In genomic region chr3:10918011-10918410, GRCh38 we compare ENCODE assay signal across 17 cellular contexts.
DNase-seq lines count a peak whose midpoint lies in the region; ATAC-seq and TF ChIP-seq lines count a peak whose summit lies in the region.
"Had no signal": no experiment of that assay in that cellular context is flagged by ENCODE, and none has a peak within 500 bp of the region (broad histone marks: within the 10 kb centered on the region; RNA-seq: fewer than 3 reads in every experiment).

No MANE protein-coding gene starts in this region.

- H4K8ac ChIP-seq in neuronal stem cell (ENCODE audit: low read depth, low read length), result no peak overlapping the region

- no peak overlapping the region for H3K18ac ChIP-seq in neuronal stem cell (ENCODE audit: low read length)

- H3K4me1 ChIP-seq in neuronal stem cell (ENCODE audit: control insufficient read depth in 2 of 2, insufficient read depth in 1 of 2, low read depth in 1 of 2, low read length in 2 of 2), result peaks cover 0 to 2% of the 10 kb centered on the region in 2 donors
- H3K4me1 ChIP-seq: Caco-2 had no signal

- H2BK12ac ChIP-seq in neuronal stem cell (ENCODE audit: low read length), result no peak overlapping the region

- TF ChIP-seq CTCF in coronary artery (IDR thresholded peaks at IDR 0.05), result no peak

- no peaks in the 10 kb centered on the region for H3K9me3 ChIP-seq in neuronal stem cell (replicated peaks in 1 of 2; ENCODE audit: control insufficient read depth in 2 of 2, insufficient read depth in 1 of 2, low read depth in 1 of 2, low read length in 2 of 2)
- H3K9me3 ChIP-seq: Caco-2 had no signal

- H3K27ac ChIP-seq in coronary artery (no peak overlapping the region), neuronal stem cell (replicated peaks; ENCODE audit: low read length) (no peak overlapping the region)
- H3K27ac ChIP-seq: 22Rv1, BLaER1, C4-2B had no signal

- peak overlapping the region; percentile 22 for H3K23ac ChIP-seq in neuronal stem cell (ENCODE audit: low read depth, low read length, poor library complexity)

- no peak overlapping the region for H4K91ac ChIP-seq in neuronal stem cell (ENCODE audit: low read depth, low read length, poor library complexity)

- H3K14ac ChIP-seq in neuronal stem cell (ENCODE audit: low read length), result no peak overlapping the region

- H3K79me1 ChIP-seq in neuronal stem cell (ENCODE audit: low read depth, low read length), result no peaks in the 10 kb centered on the region

- peak; percentile 37 for DNase-seq in activated CD8-positive, alpha-beta memory T cell treated with anti-CD3 and anti-CD28 coated beads for 24 hours
- no peak for DNase-seq in activated CD8-positive, alpha-beta memory T cell treated with anti-CD3 and anti-CD28 coated beads, Interleukin-2, amount 50 U/mL, for 48 hours
- DNase-seq in coronary artery (ENCODE audit: low spot score) (peak; percentile 52), neuronal stem cell (ENCODE audit: low spot score) (no peak), NCI-H345 treated with DMSO at 0.1 percent for 48 hours (lab: John Stamatoyannopoulos, UW; ENCODE audit: unreplicated experiment) (no peak)
- no peak for DNase-seq in stimulated activated CD4-positive, alpha-beta T cell treated with anti-CD3 and anti-CD28 coated beads, Interleukin-1b, Interleukin-23, amount 100 ng/mL, for 48 hours
- DNase-seq: Caco-2; CD4-positive, CD25-positive, alpha-beta regulatory T cell; CD8-positive, alpha-beta T cell; DMS153; DND-41; GOT3; HCEC 1CT had no signal

- H3K27me3 ChIP-seq in neuronal stem cell (ENCODE audit: control insufficient read depth in 3 of 3, insufficient read depth in 3 of 3, low read depth in 1 of 3, low read length in 3 of 3), result no peaks in the 10 kb centered on the region
- H3K27me3 ChIP-seq: BLaER1 had no signal

- ATAC-seq in HG03097 (IDR thresholded peaks at IDR 0.05; ENCODE audit: low FRiP score, unreplicated experiment), result no peak
- ATAC-seq: CD8-positive, alpha-beta T cell had no signal

- H3K4ac ChIP-seq in neuronal stem cell (ENCODE audit: low read length), result no peak overlapping the region

- no peak overlapping the region for H3K4me2 ChIP-seq in neuronal stem cell (ENCODE audit: insufficient read depth, low read length, poor library complexity, severe bottlenecking)
- H3K4me2 ChIP-seq: BLaER1 had no signal

- H2BK15ac ChIP-seq in neuronal stem cell (ENCODE audit: low read length), result no peak overlapping the region

- H3K4me3 ChIP-seq in coronary artery (no peak overlapping the region), neuronal stem cell (ENCODE audit: low read length in 2 of 2) (no peak overlapping the region)
- H3K4me3 ChIP-seq: BLaER1 had no signal

- H3K9ac ChIP-seq in neuronal stem cell (ENCODE audit: low read depth, low read length, poor library complexity), result no peak overlapping the region
- H3K9ac ChIP-seq: BLaER1 had no signal

- no CpG with 5 or more reads among the region's 11 CpGs for WGBS in neuronal stem cell (ENCODE audit: extremely low coverage in 2 of 2, insufficient read length in 2 of 2, insufficient replicate concordance in 1 of 2), 2 donors

- no peaks in the 10 kb centered on the region for H3K36me3 ChIP-seq in neuronal stem cell (replicated peaks in 1 of 2; ENCODE audit: control insufficient read depth in 2 of 2, insufficient read depth in 2 of 2, low read length in 2 of 2)
- H3K36me3 ChIP-seq: BLaER1 had no signal

- no peak overlapping the region for H2AK5ac ChIP-seq in neuronal stem cell (ENCODE audit: low read depth, low read length)

- H2BK120ac ChIP-seq in neuronal stem cell (ENCODE audit: low read depth, low read length), result no peak overlapping the region

- H2AFZ ChIP-seq in neuronal stem cell (ENCODE audit: low read length), result no peak overlapping the region

- no peak overlapping the region for H2BK5ac ChIP-seq in neuronal stem cell (ENCODE audit: low read length)

Comparison
In these comparisons a context has a peak if more than half of its experiments do, and no peak if none do; other contexts are left out.
1. DNase-seq: peak in activated CD8-positive, alpha-beta memory T cell treated with anti-CD3 and anti-CD28 coated beads for 24 hours (single experiment) and coronary artery (single experiment); none in activated CD8-positive, alpha-beta memory T cell treated with anti-CD3 and anti-CD28 coated beads, Interleukin-2, amount 50 U/mL, for 48 hours (single experiment), neuronal stem cell (single experiment), NCI-H345 treated with DMSO at 0.1 percent for 48 hours (single experiment) and stimulated activated CD4-positive, alpha-beta T cell treated with anti-CD3 and anti-CD28 coated beads, Interleukin-1b, Interleukin-23, amount 100 ng/mL, for 48 hours (single experiment).